34 cellular contexts compared by ENCODE assay signal in genomic region chr3:59946401-59946800, GRCh38.
"Had no signal": no experiment of that assay in that cellular context is flagged by ENCODE, and none has a peak within 500 bp of the region (broad histone marks: within the 10 kb centered on the region; RNA-seq: fewer than 3 reads in every experiment).

No MANE protein-coding gene starts in this region.

- ATAC-seq: activated CD8-positive, alpha-beta T cell treated with anti-CD3 and anti-CD28 coated beads for 36 hours; activated T-cell treated with anti-CD3 and anti-CD28 coated beads, Interleukin-2, amount 50 U/mL, for 4 hours; activated T-cell treated with anti-CD3 and anti-CD28 coated beads, Interleukin-2, amount 50 U/mL, for 72 hours; activated T-helper 17 cell treated with anti-CD3 and anti-CD28 coated beads, Interleukin-2, amount 50 U/mL, for 72 hours; body of pancreas had no signal

- H3K4me3 Mint-ChIP-seq: activated B cell treated with CpG ODN at 0.5 μM for 24 hours; activated CD4-positive, alpha-beta memory T cell treated with anti-CD3 and anti-CD28 coated beads for 36 hours; activated CD4-positive, alpha-beta T cell treated with anti-CD3 and anti-CD28 coated beads, Interleukin-2, amount 10 ng/mL, durations not matched to agents 24 days and 14 days; activated CD8-positive, alpha-beta T cell treated with anti-CD3 and anti-CD28 coated beads for 36 hours; activated naive CD8-positive, alpha-beta T cell treated with anti-CD3 and anti-CD28 coated beads for 36 hours; activated T-cell treated with anti-CD3 and anti-CD28 coated beads, Interleukin-2, amount 50 U/mL, for 4 hours; activated T-cell treated with anti-CD3 and anti-CD28 coated beads, Interleukin-2, amount 50 U/mL, for 72 hours; activated T-helper 1 cell treated with anti-CD3 and anti-CD28 coated beads, Interleukin-12 subunit alpha, Interleukin-12 subunit beta, Interleukin-2, Interleukin-4 antibody, amounts not matched to agents 30 ng/mL and 10 ng/mL and 1 ng/mL, durations not matched to agents 14 hours and 24 hours and 36 hours; activated T-helper 17 cell treated with anti-CD3 and anti-CD28 coated beads, Interleukin-2, amount 50 U/mL, for 72 hours; T-helper 1 cell treated with Interleukin-12 subunit alpha and Interleukin-12 subunit beta and Interleukin-4 antibody, amounts not matched to agents 30 μg/mL and 1 μg/mL, for 36 hours; T-helper 2 cell treated with Interferon-gamma antibody and Interleukin-4, amounts not matched to agents 5 μg/mL and 100 μg/mL, for 36 hours had no signal

- H3K27me3 ChIP-seq: adrenal gland, body of pancreas, brain microvascular endothelial cell, breast epithelium had no signal

- H3K4me1 ChIP-seq: adrenal gland, body of pancreas, breast epithelium had no signal

- H3K27me3 Mint-ChIP-seq: activated B cell treated with CpG ODN at 0.5 μM for 24 hours; activated CD4-positive, alpha-beta memory T cell treated with anti-CD3 and anti-CD28 coated beads for 36 hours; activated CD4-positive, alpha-beta T cell treated with anti-CD3 and anti-CD28 coated beads, Interleukin-2, amount 10 ng/mL, durations not matched to agents 24 days and 14 days; activated CD8-positive, alpha-beta T cell treated with anti-CD3 and anti-CD28 coated beads for 36 hours; activated naive CD8-positive, alpha-beta T cell treated with anti-CD3 and anti-CD28 coated beads for 36 hours; activated T-helper 17 cell treated with anti-CD3 and anti-CD28 coated beads, Interleukin-2, amount 50 U/mL, for 72 hours had no signal

- H3K27ac Mint-ChIP-seq: activated B cell treated with CpG ODN at 0.5 μM for 24 hours; activated CD4-positive, alpha-beta memory T cell treated with anti-CD3 and anti-CD28 coated beads for 36 hours; activated CD4-positive, alpha-beta T cell treated with anti-CD3 and anti-CD28 coated beads, Interleukin-2, amount 10 ng/mL, durations not matched to agents 24 days and 14 days; activated CD8-positive, alpha-beta T cell treated with anti-CD3 and anti-CD28 coated beads for 36 hours; activated naive CD8-positive, alpha-beta T cell treated with anti-CD3 and anti-CD28 coated beads for 36 hours; activated T-cell treated with anti-CD3 and anti-CD28 coated beads, Interleukin-2, amount 50 U/mL, for 72 hours; activated T-helper 1 cell treated with anti-CD3 and anti-CD28 coated beads, Interleukin-12 subunit alpha, Interleukin-12 subunit beta, Interleukin-2, Interleukin-4 antibody, amounts not matched to agents 30 ng/mL and 10 ng/mL and 1 ng/mL, durations not matched to agents 14 hours and 24 hours and 36 hours; activated T-helper 17 cell treated with anti-CD3 and anti-CD28 coated beads, Interleukin-2, amount 50 U/mL, for 72 hours; T-helper 1 cell treated with Interleukin-12 subunit alpha and Interleukin-12 subunit beta and Interleukin-4 antibody, amounts not matched to agents 30 μg/mL and 1 μg/mL, for 36 hours; T-helper 2 cell treated with Interferon-gamma antibody and Interleukin-4, amounts not matched to agents 5 μg/mL and 100 μg/mL, for 36 hours had no signal

- H3K36me3 ChIP-seq: adrenal gland, brain microvascular endothelial cell, breast epithelium had no signal

- DNase-seq: activated B cell treated with CpG ODN at 0.5 μM for 24 hours; activated CD4-positive, alpha-beta memory T cell treated with anti-CD3 and anti-CD28 coated beads for 36 hours; activated CD4-positive, alpha-beta T cell treated with anti-CD3 and anti-CD28 coated beads for 4 hours; activated CD4-positive, alpha-beta T cell treated with anti-CD3 and anti-CD28 coated beads, Interleukin-2, amount 10 ng/mL, durations not matched to agents 24 days and 14 days; activated CD4-positive, alpha-beta T cell treated with anti-CD3 and anti-CD28 coated beads, Interleukin-2, amount 50 U/mL, for 1 hour; activated CD4-positive, alpha-beta T cell treated with anti-CD3 and anti-CD28 coated beads, Interleukin-2, amount 50 U/mL, for 4 hours; activated CD4-positive, CD25-positive, alpha-beta regulatory T cell treated with anti-CD3 and anti-CD28 coated beads, Interleukin-2, amount 50 U/mL, for 72 hours; activated CD8-positive, alpha-beta memory T cell treated with anti-CD3 and anti-CD28 coated beads, Interleukin-2, amount 50 U/mL, for 4 hours; activated CD8-positive, alpha-beta T cell treated with anti-CD3 and anti-CD28 coated beads for 36 hours; activated effector memory CD4-positive, alpha-beta T cell treated with anti-CD3 and anti-CD28 coated beads, Interleukin-2, amount 50 U/mL, for 16 hours; activated gamma-delta T cell treated with Interleukin-2 at 50 U/mL for 16 hours; activated naive CD4-positive, alpha-beta T cell treated with anti-CD3 and anti-CD28 coated beads, Interleukin-2, amount 50 U/mL, for 16 hours; activated naive CD4-positive, alpha-beta T cell treated with Interleukin-2 at 50 U/mL for 16 hours; activated naive CD8-positive, alpha-beta T cell treated with anti-CD3 and anti-CD28 coated beads for 36 hours; activated T-cell treated with anti-CD3 and anti-CD28 coated beads for 4 hours; activated T-cell treated with anti-CD3 and anti-CD28 coated beads, Interleukin-2, amount 50 U/mL, for 1 hour; activated T-cell treated with anti-CD3 and anti-CD28 coated beads, Interleukin-2, amount 50 U/mL, for 4 hours; activated T-cell treated with anti-CD3 and anti-CD28 coated beads, Interleukin-2, amount 50 U/mL, for 72 hours; adrenal gland; amniotic stem cell; aorta; body of pancreas; brain microvascular endothelial cell; central memory CD4-positive, alpha-beta T cell; cerebellar nuclear complex; T-helper 1 cell; T-helper 2 cell; T-helper 9 cell had no signal

- H3K9me3 ChIP-seq: adrenal gland, body of pancreas had no signal

- H3K9me3 Mint-ChIP-seq: activated B cell treated with CpG ODN at 0.5 μM for 24 hours; activated CD8-positive, alpha-beta T cell treated with anti-CD3 and anti-CD28 coated beads for 36 hours; activated T-helper 17 cell treated with anti-CD3 and anti-CD28 coated beads, Interleukin-2, amount 50 U/mL, for 72 hours had no signal

- H3K4me3 ChIP-seq: adrenal gland, body of pancreas, breast epithelium had no signal

- H3K27ac ChIP-seq: adrenal gland, body of pancreas, brain microvascular endothelial cell, breast epithelium, VCaP had no signal
